Comparison of ENCODE assay signal across 8 cellular contexts in genomic region chr19:45770192-45771101, GRCh38. TPM values are rescaled to one million over a fixed set of nuclear protein-coding genes. Genes with fewer than 3 reads are reported as not detected.
DNase-seq lines count a peak whose midpoint lies in the region; ATAC-seq and TF ChIP-seq lines count a peak whose summit lies in the region.

No MANE protein-coding gene starts in this region.

- TF ChIP-seq EP300 in gastroesophageal sphincter (IDR thresholded peaks at IDR 0.05) = no peak

- peak; percentile 82 for ATAC-seq in gastroesophageal sphincter

- H3K36me3 ChIP-seq in H7 (replicated peaks; ENCODE audit: control insufficient read depth, insufficient read depth, low read length) (no peaks in the 10 kb centered on the region), MG63 (peaks cover 57% of the 10 kb centered on the region), gastroesophageal sphincter (peaks cover 0 to 35% of the 10 kb centered on the region in 2 donors), neutrophil (no peaks in the 10 kb centered on the region)

- WGBS in gastroesophageal sphincter (ENCODE audit: low coverage in 1 of 2), 2 donors = 0% methylated on average over 2 to 3 of the region's 79 CpGs

- peaks cover 3 to 56% (median 24%) of the 10 kb centered on the region in 3 donors for H3K4me1 ChIP-seq in gastroesophageal sphincter
- peaks cover 29 to 34% of the 10 kb centered on the region in 2 experiments for H3K4me1 ChIP-seq in neutrophil (ENCODE audit: control insufficient read depth in 1 of 2, insufficient read depth in 1 of 2, low read depth in 1 of 2, low read length in 1 of 2)

- H3K27me3 ChIP-seq in H7 (ENCODE audit: control insufficient read depth, insufficient read depth, low read length) (peaks cover 10% of the 10 kb centered on the region; the same call in 1 of the 2 replicates), MG63 (no peaks in the 10 kb centered on the region), gastroesophageal sphincter (no peaks in the 10 kb centered on the region), neutrophil (peaks cover 100% of the 10 kb centered on the region)

- TF ChIP-seq CTCF in gastroesophageal sphincter (IDR thresholded peaks at IDR 0.05) (peak in 3 of 4 experiments; percentile 95 to 98 (median 95)), neutrophil (IDR thresholded peaks at IDR 0.05) (peak; percentile 91)

- TF ChIP-seq POLR2A in gastroesophageal sphincter (IDR thresholded peaks at IDR 0.05) = peak; percentile 62

- H3K9me3 ChIP-seq in MG63 = no peaks in the 10 kb centered on the region
- H3K9me3 ChIP-seq in gastroesophageal sphincter = no peaks in the 10 kb centered on the region
- H3K9me3 ChIP-seq in neutrophil = no peaks in the 10 kb centered on the region

- peak; percentile 99 for DNase-seq in ELF-1 (ENCODE audit: low read depth, low spot score)
- peak; percentile 99 for DNase-seq in H7
- DNase-seq in MG63 = peak; percentile 89
- peak; percentile 70 for DNase-seq in SIG-M5 (lab: John Stamatoyannopoulos, UW)
- DNase-seq in activated naive CD4-positive, alpha-beta T cell treated with Interleukin-2 at 50 U/mL for 16 hours = peak; percentile 90
- peak; percentile 64 to 96 (median 89) for DNase-seq in substantia nigra (lab: John Stamatoyannopoulos, UW)

- H3K4me3 ChIP-seq in H7 (ENCODE audit: insufficient read depth, low read depth, low read length) (peak overlapping the region; percentile 74), MG63 (peak overlapping the region; percentile 78), gastroesophageal sphincter (peak overlapping the region; percentile 34 to 93), neutrophil (ENCODE audit: low read depth in 1 of 2, low read length in 1 of 2) (peak overlapping the region; percentile 58 to 86)

- H3K27ac ChIP-seq in gastroesophageal sphincter (peak overlapping the region; percentile 88 to 99 (median 98)), neutrophil (no peak overlapping the region), substantia nigra (ENCODE audit: low read depth, low read length, poor library complexity, severe bottlenecking) (peak overlapping the region; percentile 91)

RNA-seq across cellular contexts. Expression of gene SIX5, which starts 1.4 kb away (rescaled TPM):
- 18.7 and 22.0 TPM in 2 replicates for total RNA-seq in H7 (2014; rRNA removed; shearing (Covaris generic))
- 11.4 and 18.6 TPM in 2 replicates for total RNA-seq in MG63 (2014; rRNA removed; shearing (Covaris generic); ENCODE audit: low replicate concordance)
- total RNA-seq in gastroesophageal sphincter = 10 to 100 TPM; 13.2 to 33.1 (median 23.7) TPM

RNA-seq across cellular contexts. Expression of gene DMPK, which starts 11.8 kb away (rescaled TPM):
- 6.4 and 18.8 TPM in 2 replicates for total RNA-seq in H7 (2014; rRNA removed; shearing (Covaris generic))
- 3.9 and 7.0 TPM in 2 replicates for total RNA-seq in MG63 (2014; rRNA removed; shearing (Covaris generic); ENCODE audit: low replicate concordance)
- total RNA-seq in gastroesophageal sphincter = 100 to 1,000 TPM; 223 to 464 (median 330) TPM

RNA-seq across cellular contexts. Expression of gene DMWD, which starts 22.2 kb away (rescaled TPM):
- total RNA-seq in H7 (2014; rRNA removed; shearing (Covaris generic)) = 35.9 and 47.1 TPM in 2 replicates
- total RNA-seq in MG63 (2014; rRNA removed; shearing (Covaris generic); ENCODE audit: low replicate concordance) = 30.4 and 48.0 TPM in 2 replicates
- 10 to 100 TPM; 41.5 to 75.5 (median 59.4) TPM for total RNA-seq in gastroesophageal sphincter

RNA-seq across cellular contexts. Expression of gene MEIOSIN, which starts 37.2 kb away (rescaled TPM):
- not detected in 2 replicates for total RNA-seq in H7 (2014; rRNA removed; shearing (Covaris generic))
- 0.99 TPM in 1 of 2 replicates, not detected in the other for total RNA-seq in MG63 (2014; rRNA removed; shearing (Covaris generic); ENCODE audit: low replicate concordance)
- total RNA-seq in gastroesophageal sphincter = not detected

RNA-seq across cellular contexts. Expression of gene FBXO46, which starts 39.8 kb away (rescaled TPM):
- total RNA-seq in H7 (2014; rRNA removed; shearing (Covaris generic)) = 26.3 and 30.0 TPM in 2 replicates
- total RNA-seq in MG63 (2014; rRNA removed; shearing (Covaris generic); ENCODE audit: low replicate concordance) = 4.3 and 12.3 TPM in 2 replicates
- total RNA-seq in gastroesophageal sphincter = 10 to 100 TPM; 12.1 to 20.5 (median 14.9) TPM

Comparison
In these comparisons a context has a peak if more than half of its experiments do, and no peak if none do; other contexts are left out.
1. RNA of gene DMPK, which starts 11.8 kb away (total RNA-seq): 223 to 464 TPM in gastroesophageal sphincter; 3.9 to 7.0 TPM in MG63 and 6.4 to 18.8 TPM in H7; every median in the first group is over 10 times any median in the second.
2. Peak in every context shown above with its lines, with median percentiles within 50 percentile points of each other: DNase-seq and H3K4me3 ChIP-seq.